In the genomic region with DNA sequence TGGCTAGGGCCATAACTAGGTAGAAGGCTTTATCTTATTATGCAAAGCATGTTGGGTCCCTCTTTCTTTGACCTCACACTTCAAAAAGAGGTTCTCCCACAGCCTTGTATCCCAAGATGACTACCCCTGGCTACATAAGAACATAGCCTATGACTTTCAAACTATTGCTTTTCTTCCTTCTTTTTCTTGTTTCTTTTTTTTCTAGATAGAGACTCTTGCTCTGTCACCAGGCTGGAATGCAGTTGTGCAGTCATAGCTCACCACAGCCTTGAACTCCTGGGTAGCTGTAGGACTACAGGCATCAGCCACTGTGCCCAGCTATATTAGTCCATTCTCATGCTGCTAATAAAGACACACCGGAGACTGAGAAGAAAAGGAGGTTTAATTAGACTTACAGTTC, we compare ENCODE assay signal across 17 cellular contexts. TPM values are rescaled to one million over a fixed set of nuclear protein-coding genes. Genes with fewer than 3 reads are reported as not detected.
DNase-seq lines count a peak whose midpoint lies in the region; TF ChIP-seq lines count a peak whose summit lies in the region.
"Had no signal": no experiment of that assay in that cellular context is flagged by ENCODE, and none has a peak within 500 bp of the region (broad histone marks: within the 10 kb centered on the region; RNA-seq: fewer than 3 reads in every experiment).

No MANE protein-coding gene starts in this region.

- peaks cover 21% of the 10 kb centered on the region for H3K9me3 Mint-ChIP-seq in progenitor cell of endocrine pancreas (ENCODE audit: low read depth)
- H3K9me3 Mint-ChIP-seq: T-helper 1 cell treated with Interleukin-12 subunit alpha and Interleukin-12 subunit beta and Interleukin-4 antibody, amounts not matched to agents 30 μg/mL and 1 μg/mL, for 36 hours had no signal

- 50 to 67% methylated on average over 1 of the region's 1 CpG for WGBS in GM23248 (ENCODE audit: low coverage in 1 of 2, low lambda C conversion rate in 2 of 2, missing lambda C conversion rate in 2 of 2), 2 experiments

- in situ Hi-C loops in GM23248 (cut with MboI), result no loop called here

- H3K36me3 Mint-ChIP-seq in progenitor cell of endocrine pancreas (ENCODE audit: insufficient read depth), result peaks cover 1% of the 10 kb centered on the region
- H3K36me3 Mint-ChIP-seq: type B pancreatic cell had no signal

- H3K36me3 ChIP-seq in GM23248 (ENCODE audit: low read depth) (no peaks in the 10 kb centered on the region), adipocyte (ENCODE audit: control insufficient read depth, insufficient read depth, low read length, severe bottlenecking) (no peaks in the 10 kb centered on the region), skeletal muscle satellite cell (ENCODE audit: insufficient read depth, low read length) (no peaks in the 10 kb centered on the region)

- H3K4me1 ChIP-seq in GM23248 (ENCODE audit: insufficient read depth) (peaks cover 9% of the 10 kb centered on the region), adipocyte (ENCODE audit: control insufficient read depth, insufficient read depth, low read length) (no peaks in the 10 kb centered on the region), skeletal muscle satellite cell (ENCODE audit: control insufficient read depth, insufficient read depth, low read length) (peaks cover 8% of the 10 kb centered on the region)
- H3K4me1 ChIP-seq: psoas muscle had no signal

- H3K9me2 ChIP-seq in GM23248 (ENCODE audit: insufficient read depth), result no peaks in the 10 kb centered on the region

- H2AFZ ChIP-seq in GM23248, result no peak overlapping the region

- H3K9ac ChIP-seq in GM23248 (no peak overlapping the region), adipocyte (ENCODE audit: low read length) (no peak overlapping the region), skeletal muscle satellite cell (ENCODE audit: low read depth, low read length) (no peak overlapping the region)

- H3K27ac ChIP-seq in GM23248 (no peak overlapping the region), dorsolateral prefrontal cortex (no peak overlapping the region)
- H3K27ac ChIP-seq: psoas muscle had no signal

- H3F3A ChIP-seq in GM23248 (ENCODE audit: insufficient read depth), result no peaks in the 10 kb centered on the region

- no peaks in the 10 kb centered on the region for H3K27me3 Mint-ChIP-seq in progenitor cell of endocrine pancreas
- H3K27me3 Mint-ChIP-seq: type B pancreatic cell had no signal

- no peaks in the 10 kb centered on the region for H3K79me2 ChIP-seq in GM23248 (ENCODE audit: insufficient read depth)

- H3K4me2 ChIP-seq in GM23248 (ENCODE audit: unreplicated experiment) (peak overlapping the region; percentile 18), skeletal muscle satellite cell (ENCODE audit: low read length) (peak overlapping the region; percentile 44)

- H3K4me3 ChIP-seq in GM23248 (no peak overlapping the region), adipocyte (ENCODE audit: low read length) (no peak overlapping the region), skeletal muscle satellite cell (ENCODE audit: low read length) (no peak overlapping the region), dorsolateral prefrontal cortex (no peak overlapping the region)
- H3K4me3 ChIP-seq: psoas muscle had no signal

- no peaks in the 10 kb centered on the region for H4K20me1 ChIP-seq in GM23248 (ENCODE audit: insufficient read depth)

- no peaks in the 10 kb centered on the region for H3K9me3 ChIP-seq in GM23248 (ENCODE audit: low read depth)
- H3K9me3 ChIP-seq in adipocyte (ENCODE audit: control insufficient read depth, low read length), result no peaks in the 10 kb centered on the region
- no peaks in the 10 kb centered on the region for H3K9me3 ChIP-seq in skeletal muscle satellite cell (replicated peaks; ENCODE audit: low read length)
- H3K9me3 ChIP-seq: psoas muscle had no signal

- H3K27ac Mint-ChIP-seq in progenitor cell of endocrine pancreas, result no peak overlapping the region
- H3K27ac Mint-ChIP-seq: activated CD4-positive, alpha-beta T cell treated with anti-CD3 and anti-CD28 coated beads for 36 hours; CD8-positive, alpha-beta memory T cell; T-helper 1 cell treated with Interleukin-12 subunit alpha and Interleukin-12 subunit beta and Interleukin-4 antibody, amounts not matched to agents 30 μg/mL and 1 μg/mL, for 36 hours; type B pancreatic cell had no signal

- peak; percentile 87 for DNase-seq in GM23248
- DNase-seq in adipocyte (ENCODE audit: low read depth), result peak; percentile 72
- peak; percentile 83 for DNase-seq in fibroblast of peridontal ligament (ENCODE audit: extremely low read depth)
- DNase-seq in stimulated activated naive CD4-positive, alpha-beta T cell treated with Interleukin-2 at 50 U/mL for 16 hours (lab: John Stamatoyannopoulos, UW), result no peak
- DNase-seq in dorsolateral prefrontal cortex, result no peak
- DNase-seq in progenitor cell of endocrine pancreas (ENCODE audit: low spot score, unreplicated experiment), result no peak
- DNase-seq: activated CD4-positive, alpha-beta T cell treated with anti-CD3 and anti-CD28 coated beads for 36 hours; activated T-cell treated with anti-CD3 and anti-CD28 coated beads, Interleukin-2, amount 50 U/mL, for 1 hour; CD8-positive, alpha-beta memory T cell; GOT3; MM.1S; psoas muscle; stimulated activated CD4-positive, alpha-beta T cell treated with anti-CD3 and anti-CD28 coated beads, Interleukin-1b, Interleukin-23, amount 100 ng/mL, for 48 hours; stimulated activated CD8-positive, alpha-beta memory T cell treated with anti-CD3 and anti-CD28 coated beads, Interleukin-4, amount 100 ng/mL, for 48 hours had no signal

- H3K4me1 Mint-ChIP-seq in progenitor cell of endocrine pancreas (ENCODE audit: low read depth), result no peaks in the 10 kb centered on the region
- H3K4me1 Mint-ChIP-seq: activated CD4-positive, alpha-beta T cell treated with anti-CD3 and anti-CD28 coated beads for 36 hours; CD8-positive, alpha-beta memory T cell had no signal

- intact Hi-C loops in dorsolateral prefrontal cortex (cut with DNase I), result no loop called here

- no peaks in the 10 kb centered on the region for H3K27me3 ChIP-seq in GM23248 (replicated peaks; ENCODE audit: insufficient read depth)
- H3K27me3 ChIP-seq in adipocyte (replicated peaks; ENCODE audit: control insufficient read depth, insufficient read depth, low read length), result no peaks in the 10 kb centered on the region
- H3K27me3 ChIP-seq in skeletal muscle satellite cell (ENCODE audit: control insufficient read depth, insufficient read depth, low read length), result no peaks in the 10 kb centered on the region
- no peaks in the 10 kb centered on the region for H3K27me3 ChIP-seq in dorsolateral prefrontal cortex

- H3K4me3 Mint-ChIP-seq in progenitor cell of endocrine pancreas (ENCODE audit: low read depth), result no peak overlapping the region
- H3K4me3 Mint-ChIP-seq: activated CD4-positive, alpha-beta T cell treated with anti-CD3 and anti-CD28 coated beads for 36 hours; CD8-positive, alpha-beta memory T cell; T-helper 1 cell treated with Interleukin-12 subunit alpha and Interleukin-12 subunit beta and Interleukin-4 antibody, amounts not matched to agents 30 μg/mL and 1 μg/mL, for 36 hours; type B pancreatic cell had no signal

- TF ChIP-seq CTCF in dorsolateral prefrontal cortex (IDR thresholded peaks at IDR 0.05 in 54 of 56, conservative IDR thresholded peaks at IDR 0.05 in 2 of 56; ENCODE audit: low read depth in 1 of 56, partially characterized antibody in 56 of 56) (no peak), progenitor cell of endocrine pancreas (IDR thresholded peaks at IDR 0.05; ENCODE audit: unreplicated experiment) (no peak)

RNA-seq across cellular contexts. Expression of a gene that starts 47.2 kb away (rescaled TPM):
- total RNA-seq in GM23248 (2014; rRNA removed; shearing (Covaris generic)), result 17.2 and 17.8 TPM in 2 replicates
- 10.5 and 12.3 TPM in 2 replicates for polyA plus RNA-seq in GM23248 (2016; fragmentation: Nextera tagmentation; extraction: Ambion mirVana)
- 53.5 and 73.6 TPM in 2 replicates for total RNA-seq in skeletal muscle satellite cell (2012; rRNA removed)
- total RNA-seq in dorsolateral prefrontal cortex (10 to 100 TPM; 28.5 to 72.8 (median 43.5) TPM), progenitor cell of endocrine pancreas (35.4 and 37.0 TPM in 2 replicates)

Comparison
In these comparisons a context has a peak if more than half of its experiments do, and no peak if none do; other contexts are left out.
1. DNase-seq: peak in GM23248 (single experiment), adipocyte (single experiment) and fibroblast of peridontal ligament (single experiment); none in stimulated activated naive CD4-positive, alpha-beta T cell treated with Interleukin-2 at 50 U/mL for 16 hours (single experiment), dorsolateral prefrontal cortex (0 of 10) and progenitor cell of endocrine pancreas (single experiment).